23 cellular contexts compared by ENCODE assay signal in the genomic region with DNA sequence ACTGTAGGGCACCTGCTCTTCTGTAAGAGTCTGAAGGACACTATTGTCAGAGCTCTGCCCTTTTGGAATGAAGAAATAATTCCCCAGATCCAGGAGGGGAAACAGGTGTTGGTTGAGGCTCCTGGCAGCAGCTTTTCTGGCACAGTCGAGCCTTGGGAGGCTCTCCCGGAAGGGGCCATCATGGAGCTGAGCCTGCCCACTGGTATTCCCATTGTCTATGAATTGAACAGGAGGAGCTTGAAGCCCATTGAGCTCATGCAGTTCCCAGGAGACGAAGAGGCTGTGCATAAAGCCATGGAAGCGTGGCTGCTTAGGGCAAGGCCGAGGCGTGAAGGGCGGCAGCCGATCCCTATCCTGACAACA. TPM values are rescaled to one million over a fixed set of nuclear protein-coding genes. Genes with fewer than 3 reads are reported as not detected.
DNase-seq lines count a peak whose midpoint lies in the region; ATAC-seq and TF ChIP-seq lines count a peak whose summit lies in the region.
"Had no signal": no experiment of that assay in that cellular context is flagged by ENCODE, and none has a peak within 500 bp of the region (broad histone marks: within the 10 kb centered on the region; RNA-seq: fewer than 3 reads in every experiment).

No MANE protein-coding gene starts in this region.

- peak overlapping the region; percentile 32 for H3K27ac ChIP-seq in suprapubic skin
- H3K27ac ChIP-seq: BLaER1, parathyroid adenoma had no signal

- intact Hi-C loops in left cardiac atrium (cut with DNase I) (no loop called here), cardiac septum (cut with DNase I) (no loop called here), left ventricle myocardium superior (cut with micrococcal nuclease) (no loop called here)

- no peaks in the 10 kb centered on the region for H3K36me3 ChIP-seq in suprapubic skin

- no peaks in the 10 kb centered on the region for H3K9me3 Mint-ChIP-seq in activated naive CD8-positive, alpha-beta T cell treated with anti-CD3 and anti-CD28 coated beads, Interleukin-2, amount 50 U/mL, for 24 hours
- H3K9me3 Mint-ChIP-seq: activated CD4-positive, alpha-beta T cell treated with anti-CD3 and anti-CD28 coated beads, Interleukin-2, amount 10 ng/mL, durations not matched to agents 7 days and 5 days; activated naive CD4-positive, alpha-beta T cell treated with anti-CD3 and anti-CD28 coated beads, Interleukin-2, amount 50 U/mL, for 72 hours; activated T-helper 17 cell treated with anti-CD3 and anti-CD28 coated beads, Interleukin-2, amount 50 U/mL, for 72 hours; HFFc6; naive thymus-derived CD4-positive, alpha-beta T cell had no signal

- H3K4me3 Mint-ChIP-seq in activated naive CD8-positive, alpha-beta T cell treated with anti-CD3 and anti-CD28 coated beads, Interleukin-2, amount 50 U/mL, for 24 hours: no peak overlapping the region
- H3K4me3 Mint-ChIP-seq: activated CD4-positive, alpha-beta T cell treated with anti-CD3 and anti-CD28 coated beads, Interleukin-2, amount 10 ng/mL, durations not matched to agents 7 days and 5 days; activated T-helper 17 cell treated with anti-CD3 and anti-CD28 coated beads, Interleukin-2, amount 50 U/mL, for 72 hours; HFFc6; naive thymus-derived CD4-positive, alpha-beta T cell had no signal

- H3K4me3 ChIP-seq in suprapubic skin: no peak overlapping the region
- H3K4me3 ChIP-seq: BLaER1 had no signal

- no peak for TF ChIP-seq EP300 in suprapubic skin (IDR thresholded peaks at IDR 0.05)

- DNase-seq in left cardiac atrium (no peak), cardiac septum (ENCODE audit: low spot score) (no peak), NCI-H345 treated with DMSO at 0.1 percent for 48 hours (lab: John Stamatoyannopoulos, UW; ENCODE audit: unreplicated experiment) (peak; percentile 83), left ventricle myocardium superior (no peak), suprapubic skin (ENCODE audit: low spot score in 2 of 2) (no peak), DMS79 (lab: John Stamatoyannopoulos, UW) (no peak)
- DNase-seq in activated naive CD8-positive, alpha-beta T cell treated with anti-CD3 and anti-CD28 coated beads, Interleukin-2, amount 50 U/mL, for 24 hours: no peak
- DNase-seq: activated CD4-positive, alpha-beta T cell treated with anti-CD3 and anti-CD28 coated beads, Interleukin-2, amount 10 ng/mL, durations not matched to agents 7 days and 5 days; COR-L47; EL; HFFc6; Kasumi-1; left colon; naive thymus-derived CD4-positive, alpha-beta T cell; NCI-H2081 treated with DMSO at 0.1 percent for 48 hours; NCI-H748 treated with DMSO at 0.1 percent for 48 hours; OCI-M1; T-helper 2 cell had no signal

- no peaks in the 10 kb centered on the region for H3K27me3 ChIP-seq in suprapubic skin
- H3K27me3 ChIP-seq: BLaER1 had no signal

- peaks cover 5% of the 10 kb centered on the region for H3K4me1 Mint-ChIP-seq in activated naive CD8-positive, alpha-beta T cell treated with anti-CD3 and anti-CD28 coated beads, Interleukin-2, amount 50 U/mL, for 24 hours

- H3K4me1 ChIP-seq in suprapubic skin: peaks cover 54% of the 10 kb centered on the region
- H3K4me1 ChIP-seq: parathyroid adenoma had no signal

- WGBS in suprapubic skin: 84% methylated on average over 7 of the region's 8 CpGs

- no peak for TF ChIP-seq CTCF in suprapubic skin (IDR thresholded peaks at IDR 0.05)

- TF ChIP-seq POLR2A in suprapubic skin (IDR thresholded peaks at IDR 0.05): no peak

- peaks cover 1% of the 10 kb centered on the region for H3K36me3 Mint-ChIP-seq in activated naive CD8-positive, alpha-beta T cell treated with anti-CD3 and anti-CD28 coated beads, Interleukin-2, amount 50 U/mL, for 24 hours (ENCODE audit: low read depth)
- H3K36me3 Mint-ChIP-seq: activated naive CD4-positive, alpha-beta T cell treated with anti-CD3 and anti-CD28 coated beads, Interleukin-2, amount 50 U/mL, for 72 hours had no signal

- no peaks in the 10 kb centered on the region for H3K9me3 ChIP-seq in suprapubic skin
- H3K9me3 ChIP-seq: BLaER1 had no signal

- ATAC-seq in left cardiac atrium: peak; percentile 31 to 41
- ATAC-seq in left ventricle myocardium superior: peak; percentile 21
- no peak for ATAC-seq in activated naive CD8-positive, alpha-beta T cell treated with anti-CD3 and anti-CD28 coated beads, Interleukin-2, amount 50 U/mL, for 24 hours
- no peak for ATAC-seq in HG02938 (IDR thresholded peaks at IDR 0.05; ENCODE audit: unreplicated experiment)
- ATAC-seq: activated naive CD4-positive, alpha-beta T cell treated with anti-CD3 and anti-CD28 coated beads, Interleukin-2, amount 50 U/mL, for 72 hours; activated T-helper 17 cell treated with anti-CD3 and anti-CD28 coated beads, Interleukin-2, amount 50 U/mL, for 72 hours; left colon; naive thymus-derived CD4-positive, alpha-beta T cell had no signal

- no peaks in the 10 kb centered on the region for H3K27me3 Mint-ChIP-seq in activated naive CD8-positive, alpha-beta T cell treated with anti-CD3 and anti-CD28 coated beads, Interleukin-2, amount 50 U/mL, for 24 hours
- H3K27me3 Mint-ChIP-seq: activated CD4-positive, alpha-beta T cell treated with anti-CD3 and anti-CD28 coated beads, Interleukin-2, amount 10 ng/mL, durations not matched to agents 7 days and 5 days; activated T-helper 17 cell treated with anti-CD3 and anti-CD28 coated beads, Interleukin-2, amount 50 U/mL, for 72 hours; naive thymus-derived CD4-positive, alpha-beta T cell had no signal

- no peak overlapping the region for H3K27ac Mint-ChIP-seq in activated naive CD8-positive, alpha-beta T cell treated with anti-CD3 and anti-CD28 coated beads, Interleukin-2, amount 50 U/mL, for 24 hours
- H3K27ac Mint-ChIP-seq: activated CD4-positive, alpha-beta T cell treated with anti-CD3 and anti-CD28 coated beads, Interleukin-2, amount 10 ng/mL, durations not matched to agents 7 days and 5 days; activated T-helper 17 cell treated with anti-CD3 and anti-CD28 coated beads, Interleukin-2, amount 50 U/mL, for 72 hours; HFFc6 had no signal

RNA-seq across cellular contexts. Expression of gene UBE4B, which starts 26.6 kb away (rescaled TPM):
- 10 to 100 TPM; 42.9 to 47.8 TPM for total RNA-seq in left cardiac atrium
- total RNA-seq in cardiac septum: 62.1 TPM
- 78.4 TPM for total RNA-seq in left ventricle myocardium superior
- total RNA-seq in suprapubic skin: 100 to 1,000 TPM in 2 of 4 donors, 10 to 100 TPM in 2; 65.6 to 145 (median 96.5) TPM

Comparison
In these comparisons a context has a peak if more than half of its experiments do, and no peak if none do; other contexts are left out.
1. ATAC-seq: peak in left cardiac atrium (2 of 2) and left ventricle myocardium superior (single experiment); none in activated naive CD8-positive, alpha-beta T cell treated with anti-CD3 and anti-CD28 coated beads, Interleukin-2, amount 50 U/mL, for 24 hours (single experiment) and HG02938 (single experiment).